8 cellular contexts compared by ENCODE assay signal in the genomic region with DNA sequence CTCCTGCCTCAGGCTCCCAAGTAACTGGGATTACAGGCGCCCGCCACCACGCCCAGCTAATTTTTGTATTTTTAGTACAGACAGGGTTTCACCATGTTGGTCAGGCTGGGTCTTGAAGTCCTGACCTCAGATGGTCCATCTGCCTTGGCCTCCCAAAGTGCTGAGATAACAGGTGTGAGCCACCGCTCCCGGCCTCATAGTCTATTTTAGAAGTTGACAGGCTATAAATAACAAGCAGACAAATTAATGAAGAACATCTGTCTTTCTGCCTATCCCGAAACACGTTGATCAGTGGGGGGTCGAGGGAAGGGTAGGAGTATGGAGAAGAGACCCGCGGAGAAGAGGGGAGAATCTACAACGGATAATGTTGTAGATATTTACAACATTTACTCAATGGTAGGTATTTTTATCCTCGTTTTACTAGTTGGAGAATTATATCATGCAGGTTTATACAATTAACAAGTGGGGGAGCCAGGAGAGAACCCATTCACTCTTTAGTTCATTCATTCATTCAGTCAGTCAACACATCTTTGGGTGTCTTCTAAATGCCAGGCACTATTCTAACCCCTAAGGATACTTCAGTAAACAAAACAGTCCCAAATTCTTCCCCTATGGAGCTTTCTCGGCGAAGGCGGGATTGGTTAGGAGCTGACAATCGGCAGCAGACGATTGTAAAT. TPM values are rescaled to one million over a fixed set of nuclear protein-coding genes. Genes with fewer than 3 reads are reported as not detected.
A peak's percentile ranks its signal among the peaks of the same experiment; 100 is the strongest.
DNase-seq lines count a peak whose midpoint lies in the region; TF ChIP-seq lines count a peak whose summit lies in the region.

No MANE protein-coding gene starts in this region.

- DNase-seq in H9 = no peak
- no peak for DNase-seq in mesendoderm
- DNase-seq in stimulated activated CD4-positive, alpha-beta T cell treated with anti-CD3 and anti-CD28 coated beads, Interleukin-4, amount 100 ng/mL, for 1 hour = no peak
- DNase-seq in SIG-M5 (lab: John Stamatoyannopoulos, UW) = no peak
- DNase-seq in SKM-1 (lab: John Stamatoyannopoulos, UW; ENCODE audit: unreplicated experiment) = no peak
- DNase-seq in hypothalamus (lab: John Stamatoyannopoulos, UW) = no peak

- H2BK12ac ChIP-seq in H9 (ENCODE audit: insufficient read length, low read depth, low read length) = no peak overlapping the region

- peaks cover 0 to 24% (median 8%) of the 10 kb centered on the region in 3 experiments; a peak in 5 of 7 replicates for H3K36me3 Mint-ChIP-seq in H9 (ENCODE audit: insufficient read depth in 1 of 3, low read depth in 3 of 3)
- peaks cover 4% of the 10 kb centered on the region for H3K36me3 Mint-ChIP-seq in activated naive CD8-positive, alpha-beta T cell

- H3K4me3 ChIP-seq in ACC112 (ENCODE audit: low read depth, low read length) (peak overlapping the region; percentile 91), mesendoderm (ENCODE audit: low read length) (no peak overlapping the region)

- H2AK5ac ChIP-seq in H9 (ENCODE audit: insufficient read length, low read length) (no peak overlapping the region), mesendoderm (ENCODE audit: low read length) (no peak overlapping the region)

- no peak overlapping the region for H2BK20ac ChIP-seq in H9 (ENCODE audit: low read depth, low read length, poor library complexity, severe bottlenecking)

- H3K4me1 ChIP-seq in ACC112 (ENCODE audit: control insufficient read depth, insufficient read depth, low read length, unreplicated experiment) = peaks cover 27% of the 10 kb centered on the region
- H3K4me1 ChIP-seq in H9 (ENCODE audit: insufficient read depth, low read length) = no peaks in the 10 kb centered on the region
- H3K4me1 ChIP-seq in mesendoderm (ENCODE audit: control insufficient read depth, low read depth, low read length) = peaks cover 3% of the 10 kb centered on the region

- H4K20me1 ChIP-seq in H9 (ENCODE audit: control insufficient read depth, insufficient read depth, insufficient read length) = no peaks in the 10 kb centered on the region

- H3T11ph ChIP-seq in H9 (ENCODE audit: low read length) = no peak overlapping the region

- H3K14ac ChIP-seq in H9 (ENCODE audit: insufficient read depth, low read length) = no peak overlapping the region

- H4K8ac ChIP-seq in H9 (replicated peaks; ENCODE audit: insufficient read length, low read depth, low read length) (no peak overlapping the region), mesendoderm (ENCODE audit: low read depth, low read length) (no peak overlapping the region)

- H3K4me1 Mint-ChIP-seq in H9 = peaks cover 17 to 21% of the 10 kb centered on the region in 2 experiments
- peaks cover 51% of the 10 kb centered on the region for H3K4me1 Mint-ChIP-seq in activated naive CD8-positive, alpha-beta T cell (ENCODE audit: low read depth)

- peak overlapping the region; percentile 74 for H2AFZ ChIP-seq in ACC112 (ENCODE audit: low read length, unreplicated experiment)
- H2AFZ ChIP-seq in H9 (ENCODE audit: low read length) = peak overlapping the region; percentile 87

- no peak overlapping the region for H2BK120ac ChIP-seq in H9 (ENCODE audit: low read depth, low read length, poor library complexity, severe bottlenecking)
- no peak overlapping the region for H2BK120ac ChIP-seq in mesendoderm (ENCODE audit: low read depth, low read length)

- no peak overlapping the region for H3K56ac ChIP-seq in H9 (ENCODE audit: insufficient read length, low read depth, low read length)
- H3K56ac ChIP-seq in mesendoderm (ENCODE audit: low read length) = no peak overlapping the region

- no peak for TF ChIP-seq CTCF in H9 (conservative IDR thresholded peaks at IDR 0.05)

- H3K27me3 Mint-ChIP-seq in H9 (ENCODE audit: low read depth) = peaks cover 18% of the 10 kb centered on the region
- H3K27me3 Mint-ChIP-seq in activated naive CD8-positive, alpha-beta T cell = no peaks in the 10 kb centered on the region

- peaks cover 13% of the 10 kb centered on the region for H3K23me2 ChIP-seq in H9 (ENCODE audit: insufficient read length, low read depth, low read length, poor library complexity, severe bottlenecking)

- no peaks in the 10 kb centered on the region for H3K9me3 ChIP-seq in H9 (ENCODE audit: control insufficient read depth, low read depth, low read length)

- H3K79me2 ChIP-seq in ACC112 (ENCODE audit: control insufficient read depth, insufficient read depth, low read length, unreplicated experiment) = peaks cover 19% of the 10 kb centered on the region
- H3K79me2 ChIP-seq in H9 (ENCODE audit: insufficient read depth, low read length) = no peaks in the 10 kb centered on the region
- no peaks in the 10 kb centered on the region for H3K79me2 ChIP-seq in mesendoderm (ENCODE audit: control insufficient read depth, insufficient read depth, low read length)

- H3K9ac ChIP-seq in H9 (ENCODE audit: extremely low read depth, insufficient read length, low read length) = no peak overlapping the region
- peak overlapping the region; percentile 26 for H3K9ac ChIP-seq in mesendoderm (ENCODE audit: low read length)

- no peak overlapping the region for H3K27ac ChIP-seq in ACC112 (ENCODE audit: low read depth, low read length)
- no peak overlapping the region for H3K27ac ChIP-seq in H9 (ENCODE audit: insufficient read length, low read depth, low read length)
- H3K27ac ChIP-seq in mesendoderm (ENCODE audit: low read depth, low read length) = no peak overlapping the region

- WGBS in H9 (ENCODE audit: extremely low coverage, insufficient read length, low lambda C conversion rate) = no CpG with 5 or more reads among the region's 17 CpGs
- WGBS in mesendoderm (ENCODE audit: extremely low coverage, insufficient coverage, low lambda C conversion rate) = no CpG with 5 or more reads among the region's 17 CpGs

- H2BK5ac ChIP-seq in H9 (ENCODE audit: insufficient read length, low read length) (no peak overlapping the region), mesendoderm (ENCODE audit: low read length) (no peak overlapping the region)

- H3K4me2 ChIP-seq in H9 (ENCODE audit: insufficient read depth, insufficient read length, low read length) (peak overlapping the region; percentile 83), mesendoderm (ENCODE audit: low read length) (peak overlapping the region; percentile 46)

- H3K23ac ChIP-seq in H9 (ENCODE audit: insufficient read length, low read depth, low read length) = no peak overlapping the region
- no peak overlapping the region for H3K23ac ChIP-seq in mesendoderm (ENCODE audit: low read length)

- peak overlapping the region; percentile 78 to 89 for H3K4me3 Mint-ChIP-seq in H9
- peak overlapping the region; percentile 82 for H3K4me3 Mint-ChIP-seq in activated naive CD8-positive, alpha-beta T cell

- H3K27ac Mint-ChIP-seq in H9 = no peak overlapping the region
- peak overlapping the region; percentile 93 for H3K27ac Mint-ChIP-seq in activated naive CD8-positive, alpha-beta T cell

- no peaks in the 10 kb centered on the region for H3K36me3 ChIP-seq in ACC112 (ENCODE audit: insufficient read depth, low read length)
- no peaks in the 10 kb centered on the region for H3K36me3 ChIP-seq in mesendoderm (ENCODE audit: control insufficient read depth, insufficient read depth, low read length)

- no peaks in the 10 kb centered on the region for H3K9me3 Mint-ChIP-seq in H9
- no peaks in the 10 kb centered on the region for H3K9me3 Mint-ChIP-seq in activated naive CD8-positive, alpha-beta T cell (ENCODE audit: low read depth)

- H3K79me1 ChIP-seq in H9 (ENCODE audit: insufficient read depth, low read depth, low read length, poor library complexity, severe bottlenecking) (no peaks in the 10 kb centered on the region), mesendoderm (ENCODE audit: low read length) (no peaks in the 10 kb centered on the region)

- H3K18ac ChIP-seq in H9 (ENCODE audit: insufficient read length, low read depth, low read length) (no peak overlapping the region), mesendoderm (ENCODE audit: low read length) (no peak overlapping the region)

- H3K27me3 ChIP-seq in ACC112 (ENCODE audit: insufficient read depth, low read length) (0 out of 2 replicates have a peak, but pooled peaks cover 8% of the 10 kb centered on the region), H9 (ENCODE audit: insufficient read depth, low read length) (no peaks in the 10 kb centered on the region), mesendoderm (ENCODE audit: insufficient read depth, low read length, poor library complexity) (no peaks in the 10 kb centered on the region)

- H3K4ac ChIP-seq in H9 (ENCODE audit: low read depth, low read length) = no peak overlapping the region
- H3K4ac ChIP-seq in mesendoderm (ENCODE audit: low read depth, low read length) = no peak overlapping the region

- H4K91ac ChIP-seq in H9 (ENCODE audit: insufficient read length, low read depth, low read length) = no peak overlapping the region

- H2BK15ac ChIP-seq in H9 (ENCODE audit: low read depth, low read length) = no peak overlapping the region
- no peak overlapping the region for H2BK15ac ChIP-seq in mesendoderm (replicated peaks; ENCODE audit: low read depth)

- H4K5ac ChIP-seq in H9 (ENCODE audit: insufficient read length, low read depth, low read length) (no peak overlapping the region), mesendoderm (ENCODE audit: low read length) (no peak overlapping the region)

RNA-seq across cellular contexts. Expression of gene IFNAR2, which starts 0.5 kb away (rescaled TPM):
- total RNA-seq in H9 (2021) = 13.6 and 14.4 TPM in 2 replicates
- 7.5 TPM for polyA plus RNA-seq in mesendoderm (2013, experiment 1 of 2)
- polyA plus RNA-seq in mesendoderm (2013, experiment 2 of 2) = 7.3 TPM

RNA-seq across cellular contexts. Expression of gene IL10RB, which starts 36.9 kb away (rescaled TPM):
- 3.1 TPM in 2 replicates for total RNA-seq in H9 (2021)
- 2.1 TPM for polyA plus RNA-seq in mesendoderm (2013, experiment 1 of 2)
- 2.0 TPM for polyA plus RNA-seq in mesendoderm (2013, experiment 2 of 2)
